Comparison of ENCODE assay signal across 9 cellular contexts in genomic region chr1:171794085-171794484, GRCh38. TPM values are rescaled to one million over a fixed set of nuclear protein-coding genes. Genes with fewer than 3 reads are reported as not detected.
DNase-seq lines count a peak whose midpoint lies in the region; ATAC-seq, FAIRE-seq and TF ChIP-seq lines count a peak whose summit lies in the region.
"Had no signal": no experiment of that assay in that cellular context is flagged by ENCODE, and none has a peak within 500 bp of the region (broad histone marks: within the 10 kb centered on the region; RNA-seq: fewer than 3 reads in every experiment).

No MANE protein-coding gene starts in this region.

- H3K27me3 ChIP-seq in endothelial cell of umbilical vein (ENCODE audit: control insufficient read depth in 2 of 2, insufficient read depth in 2 of 2, low read length in 2 of 2) (no peaks in the 10 kb centered on the region), spleen (replicated peaks in 1 of 7) (no peaks in the 10 kb centered on the region)
- H3K27me3 ChIP-seq: ascending aorta had no signal

- POLR2A ChIA-PET in activated B cell treated with CpG ODN at 0.5 μM for 24 hours (lab: Charles Lee) (no interaction called here), endothelial cell of umbilical vein (lab: Charles Lee) (no interaction called here)

- WGBS in spleen, 5 donors: 81 to 98% (median 92%) methylated on average over 4 of the region's 4 CpGs

- H3K4me3 ChIP-seq in endothelial cell of umbilical vein (replicated peaks in 1 of 3; ENCODE audit: insufficient read depth in 1 of 3, low read depth in 1 of 3, low read length in 3 of 3) (no peak overlapping the region), spleen (no peak overlapping the region)
- H3K4me3 ChIP-seq: ascending aorta had no signal

- H3K36me3 ChIP-seq in endothelial cell of umbilical vein (ENCODE audit: control insufficient read depth in 2 of 2, extremely low read depth in 1 of 2, insufficient read depth in 2 of 2, low read length in 2 of 2) (peaks cover 15 to 27% of the 10 kb centered on the region in 2 experiments), spleen (peaks cover 20 to 100% (median 90%) of the 10 kb centered on the region in 6 donors)

- no peak for TF ChIP-seq CTCF in activated B cell treated with CpG ODN at 0.5 μM for 24 hours (IDR thresholded peaks at IDR 0.05)
- TF ChIP-seq CTCF in endothelial cell of umbilical vein (IDR thresholded peaks at IDR 0.05; ENCODE audit: extremely low read depth in 1 of 2, insufficient read depth in 1 of 2, low read depth in 1 of 2, low read length in 2 of 2): no peak
- TF ChIP-seq CTCF in spleen (IDR thresholded peaks at IDR 0.05 in 8 of 11, conservative IDR thresholded peaks at IDR 0.05 in 3 of 11): no peak

- H3K9ac ChIP-seq in endothelial cell of umbilical vein (replicated peaks; ENCODE audit: extremely low read depth, insufficient read depth, low read length): no peak overlapping the region

- peaks cover 3% of the 10 kb centered on the region for H3K9me3 Mint-ChIP-seq in activated B cell treated with CpG ODN at 0.5 μM for 24 hours

- no peaks in the 10 kb centered on the region for H3K79me2 ChIP-seq in endothelial cell of umbilical vein (ENCODE audit: control insufficient read depth, insufficient read depth, low read length)

- no peaks in the 10 kb centered on the region for H3K27me3 Mint-ChIP-seq in activated B cell treated with CpG ODN at 0.5 μM for 24 hours

- H3K4me3 Mint-ChIP-seq in activated B cell treated with CpG ODN at 0.5 μM for 24 hours: no peak overlapping the region

- H3K27ac Mint-ChIP-seq in activated B cell treated with CpG ODN at 0.5 μM for 24 hours: no peak overlapping the region

- no peaks in the 10 kb centered on the region for H3K9me3 ChIP-seq in endothelial cell of umbilical vein (replicated peaks; ENCODE audit: control insufficient read depth, insufficient read depth, low read length)
- H3K9me3 ChIP-seq in spleen: no peaks in the 10 kb centered on the region
- H3K9me3 ChIP-seq: ascending aorta had no signal

- H2AFZ ChIP-seq in endothelial cell of umbilical vein (ENCODE audit: low read depth, low read length): no peak overlapping the region

- peak overlapping the region; percentile 30 for H3K27ac ChIP-seq in endothelial cell of umbilical vein (ENCODE audit: insufficient read depth, low read depth, low read length)
- no peak overlapping the region for H3K27ac ChIP-seq in spleen
- H3K27ac ChIP-seq: ascending aorta had no signal

- intact Hi-C loops in activated B cell treated with CpG ODN at 0.5 μM for 24 hours (cut with micrococcal nuclease) (no loop called here), endothelial cell of umbilical vein (cut with micrococcal nuclease) (no loop called here), spleen (cut with DNase I; ENCODE audit: low total_unique reads) (no loop called here)

- H3K4me1 ChIP-seq in endothelial cell of umbilical vein (ENCODE audit: control insufficient read depth, extremely low read depth, insufficient read depth, low read length) (peaks cover 8% of the 10 kb centered on the region), spleen (no peaks in the 10 kb centered on the region)
- H3K4me1 ChIP-seq: ascending aorta had no signal

- BruUV-seq in endothelial cell of umbilical vein (replicated peaks; lab: Mats Ljungman, UMichigan): no TSS peak

- peaks cover 90% of the 10 kb centered on the region for H3K36me3 Mint-ChIP-seq in activated B cell treated with CpG ODN at 0.5 μM for 24 hours (ENCODE audit: low read depth)

- FAIRE-seq in endothelial cell of umbilical vein (lab: Jason Lieb, UNC): peak; percentile 63
- no peak for FAIRE-seq in frontal cortex (lab: Jason Lieb, UNC)

- TF ChIP-seq POLR2A in endothelial cell of umbilical vein (IDR thresholded peaks at IDR 0.05; ENCODE audit: low read depth, low read length): no peak
- no peak for TF ChIP-seq POLR2A in spleen (IDR thresholded peaks at IDR 0.05)

- H3K4me1 Mint-ChIP-seq in activated B cell treated with CpG ODN at 0.5 μM for 24 hours: peaks cover 6% of the 10 kb centered on the region

- dilution Hi-C loops in endothelial cell of umbilical vein (cut with MboI; ENCODE audit: extremely low pct_ligation_motif_present, low sequenced_read_pairs): loop anchor here (25.0 kb wide), 1 partner anchor 193 kb away; no protein-coding TSS in a partner anchor

- DNase-seq in HS-5 (ENCODE audit: low read depth) (peak; percentile 88), activated B cell treated with CpG ODN at 0.5 μM for 24 hours (no peak), endothelial cell of umbilical vein (ENCODE audit: low read depth, low spot score) (no peak), spleen (no peak), frontal cortex (ENCODE audit: low spot score in 2 of 2) (no peak), middle frontal gyrus (ENCODE audit: extremely low spot score, low spot score) (no peak)
- DNase-seq in stimulated activated CD8-positive, alpha-beta memory T cell treated with anti-CD3 and anti-CD28 coated beads, Interleukin-4, amount 100 ng/mL, for 48 hours: peak; percentile 61
- DNase-seq: midbrain had no signal

- H4K20me1 ChIP-seq in endothelial cell of umbilical vein (replicated peaks; ENCODE audit: control insufficient read depth, extremely low read depth, insufficient read depth, low read length): no peaks in the 10 kb centered on the region

- CTCF ChIA-PET in activated B cell treated with CpG ODN at 0.5 μM for 24 hours (lab: Charles Lee) (interaction anchor here (1.4 kb wide), 1 partner anchor 191 kb away, joined by 4 read pairs; no protein-coding TSS in a partner anchor), endothelial cell of umbilical vein (lab: Charles Lee) (interaction anchor here (1.9 kb wide), 1 partner anchor 149 kb away, joined by 8 read pairs; no protein-coding TSS in a partner anchor)

- ATAC-seq in activated B cell treated with CpG ODN at 0.5 μM for 24 hours (ENCODE audit: low read depth): peak; percentile 85

- H3K4me2 ChIP-seq in endothelial cell of umbilical vein (ENCODE audit: insufficient read depth, low read length): no peak overlapping the region

- no peaks in the 10 kb centered on the region for H3K9me1 ChIP-seq in endothelial cell of umbilical vein (replicated peaks; ENCODE audit: control insufficient read depth, extremely low read depth, insufficient read depth, low read length)

TF ChIP-seq in endothelial cell of umbilical vein, 7 proteins besides CTCF, POLR2A, EP300 and RAD21:
- TF ChIP-seq MYC (IDR thresholded peaks at IDR 0.05; ENCODE audit: low read depth, low read length): no peak
- TF ChIP-seq FOS (IDR thresholded peaks at IDR 0.05; ENCODE audit: borderline replicate concordance, insufficient read depth, low read length): peak; percentile 87
- peak; percentile 52 for TF ChIP-seq POLR2AphosphoS5 (IDR thresholded peaks at IDR 0.05; ENCODE audit: insufficient read depth, low read depth, low read length)
- TF ChIP-seq JUN (IDR thresholded peaks at IDR 0.05; ENCODE audit: borderline replicate concordance, insufficient read depth, insufficient read length, low read depth): peak; percentile 33
- no peak for TF ChIP-seq EZH2 (IDR thresholded peaks at IDR 0.05; ENCODE audit: borderline replicate concordance, low read depth, low read length, severe bottlenecking)
- TF ChIP-seq MAX (IDR thresholded peaks at IDR 0.05; ENCODE audit: insufficient read depth, insufficient read length): no peak
- TF ChIP-seq GATA2 (IDR thresholded peaks at IDR 0.05; ENCODE audit: insufficient read depth, insufficient read length, low read depth, low read length): no peak

RNA-seq across cellular contexts. Expression of gene METTL13, which starts 12.6 kb away (rescaled TPM):
- total RNA-seq in activated B cell treated with CpG ODN at 0.5 μM for 24 hours (33.6 and 35.7 TPM in 2 replicates), endothelial cell of umbilical vein (26.5 and 29.7 TPM in 2 replicates), spleen (10 to 100 TPM; 21.9 to 29.6 (median 26.3) TPM), frontal cortex (23.2 TPM)
- polyA plus RNA-seq in endothelial cell of umbilical vein (21.0 and 21.2 TPM in 2 replicates), spleen (10 to 100 TPM; 10.3 to 25.9 (median 15.2) TPM)
- polyA plus RNA-seq in endothelial cell of umbilical vein (2011; cell fraction: cytosol; rRNA removed): 24.9 and 31.0 TPM in 2 replicates
- 16.6 and 19.3 TPM in 2 replicates for polyA plus RNA-seq in endothelial cell of umbilical vein (2011; cell fraction: nucleus; rRNA removed)
- 24.1 and 30.7 TPM in 2 replicates for polyA plus RNA-seq in endothelial cell of umbilical vein (2012)
- polyA minus RNA-seq in endothelial cell of umbilical vein: 28.3 and 29.7 TPM in 2 replicates
- polyA minus RNA-seq in endothelial cell of umbilical vein (2011; cell fraction: cytosol; rRNA and poly(A)+ RNA removed): 26.8 TPM
- polyA minus RNA-seq in endothelial cell of umbilical vein (2011; cell fraction: nucleus; rRNA and poly(A)+ RNA removed): 8.8 TPM in 2 replicates

RNA-seq across cellular contexts. Expression of gene DNM3, which starts 47.2 kb away (rescaled TPM):
- 1.9 and 2.1 TPM in 2 replicates for total RNA-seq in activated B cell treated with CpG ODN at 0.5 μM for 24 hours
- total RNA-seq in endothelial cell of umbilical vein: 2.5 and 3.6 TPM in 2 replicates
- 1.1 and 1.4 TPM in 2 replicates for polyA plus RNA-seq in endothelial cell of umbilical vein
- 0.97 and 1.2 TPM in 2 replicates for polyA plus RNA-seq in endothelial cell of umbilical vein (2011; cell fraction: cytosol; rRNA removed)
- 1.7 and 1.8 TPM in 2 replicates for polyA plus RNA-seq in endothelial cell of umbilical vein (2011; cell fraction: nucleus; rRNA removed)
- polyA plus RNA-seq in endothelial cell of umbilical vein (2012): 0.30 and 0.86 TPM in 2 replicates
- 2.4 and 2.7 TPM in 2 replicates for polyA minus RNA-seq in endothelial cell of umbilical vein
- polyA minus RNA-seq in endothelial cell of umbilical vein (2011; cell fraction: cytosol; rRNA and poly(A)+ RNA removed): not detected
- 7.3 and 9.1 TPM in 2 replicates for polyA minus RNA-seq in endothelial cell of umbilical vein (2011; cell fraction: nucleus; rRNA and poly(A)+ RNA removed)
- 10 to 100 TPM in 1 of 7 donors, 1 to 10 TPM in 6; 3.0 to 10.2 (median 6.6) TPM for total RNA-seq in spleen
- 1 to 10 TPM in 1 of 3 donors, under 1 TPM in 2; 0.61 to 1.9 (median 0.74) TPM for polyA plus RNA-seq in spleen
- 76.2 TPM for total RNA-seq in frontal cortex

RNA-seq across cellular contexts. Expression of gene VAMP4, which starts 52.2 kb away (rescaled TPM):
- 9.0 and 10.5 TPM in 2 replicates for total RNA-seq in activated B cell treated with CpG ODN at 0.5 μM for 24 hours
- total RNA-seq in endothelial cell of umbilical vein: 10.1 and 10.4 TPM in 2 replicates
- polyA plus RNA-seq in endothelial cell of umbilical vein: 1.6 and 2.1 TPM in 2 replicates
- polyA plus RNA-seq in endothelial cell of umbilical vein (2011; cell fraction: cytosol; rRNA removed): 3.2 and 3.3 TPM in 2 replicates
- polyA plus RNA-seq in endothelial cell of umbilical vein (2011; cell fraction: nucleus; rRNA removed): 6.6 and 9.8 TPM in 2 replicates
- 5.8 and 7.0 TPM in 2 replicates for polyA plus RNA-seq in endothelial cell of umbilical vein (2012)
- 1.2 and 2.1 TPM in 2 replicates for polyA minus RNA-seq in endothelial cell of umbilical vein
- polyA minus RNA-seq in endothelial cell of umbilical vein (2011; cell fraction: cytosol; rRNA and poly(A)+ RNA removed): 4.8 TPM
- 2.0 and 5.0 TPM in 2 replicates for polyA minus RNA-seq in endothelial cell of umbilical vein (2011; cell fraction: nucleus; rRNA and poly(A)+ RNA removed)
- total RNA-seq in spleen: 10 to 100 TPM; 14.1 to 21.7 (median 16.3) TPM
- 1 to 10 TPM; 7.4 to 9.8 (median 8.0) TPM for polyA plus RNA-seq in spleen
- 27.7 TPM for total RNA-seq in frontal cortex

Comparison
In these comparisons a context has a peak if more than half of its experiments do, and no peak if none do; other contexts are left out.
1. DNase-seq: peak in HS-5 (single experiment) and stimulated activated CD8-positive, alpha-beta memory T cell treated with anti-CD3 and anti-CD28 coated beads, Interleukin-4, amount 100 ng/mL, for 48 hours (single experiment); none in activated B cell treated with CpG ODN at 0.5 μM for 24 hours (single experiment), endothelial cell of umbilical vein (single experiment), spleen (single experiment), frontal cortex (0 of 2) and middle frontal gyrus (single experiment).